Comparison of ENCODE assay signal across 11 cellular contexts in genomic region chr20:40643891-40644290, GRCh38.
"Had no signal": no experiment of that assay in that cellular context is flagged by ENCODE, and none has a peak within 500 bp of the region (broad histone marks: within the 10 kb centered on the region; RNA-seq: fewer than 3 reads in every experiment).

No MANE protein-coding gene starts in this region.

- H3K27ac ChIP-seq: colonic mucosa had no signal

- H3K9me3 ChIP-seq: colonic mucosa had no signal

- DNase-seq: activated CD4-positive, alpha-beta T cell treated with anti-CD3 and anti-CD28 coated beads for 48 hours; activated naive CD4-positive, alpha-beta T cell treated with Interleukin-2 at 50 U/mL for 16 hours; caudate nucleus; colonic mucosa; effector memory CD4-positive, alpha-beta T cell; erythroblast; hypothalamus; natural killer cell; nucleus accumbens; SW 1271 had no signal

- H3K4me1 ChIP-seq: colonic mucosa had no signal

- H3K36me3 ChIP-seq: colonic mucosa had no signal

- ATAC-seq: natural killer cell, sciatic nerve had no signal

- H3K4me3 ChIP-seq: colonic mucosa had no signal

- H3K27me3 ChIP-seq: colonic mucosa had no signal
